In genomic region chr9:136553581-136553980, GRCh38 we compare ENCODE assay signal across 1 cellular context.
TF ChIP-seq lines count a peak whose summit lies in the region.

No MANE protein-coding gene starts in this region.

TF ChIP-seq in H1, 55 proteins besides CTCF, POLR2A, EP300 and RAD21:
- TF ChIP-seq TAF7 (optimal IDR thresholded peaks at IDR 0.05; ENCODE audit: borderline replicate concordance, low read depth, low read length) (no peak), TCF12 (IDR thresholded peaks at IDR 0.05; ENCODE audit: low read depth, low read length) (no peak), BRCA1 (IDR thresholded peaks at IDR 0.05; ENCODE audit: low read depth, low read length) (no peak), CBX5 (IDR thresholded peaks at IDR 0.05; ENCODE audit: low read depth, low read length) (no peak), ATF3 (IDR thresholded peaks at IDR 0.05; ENCODE audit: insufficient read depth, low read depth, low read length) (no peak), ASH2L (IDR thresholded peaks at IDR 0.05; ENCODE audit: low read length) (no peak), KDM1A (IDR thresholded peaks at IDR 0.05; ENCODE audit: borderline replicate concordance, low read length) (no peak), SP4 (IDR thresholded peaks at IDR 0.05; ENCODE audit: low read length) (no peak), KDM5A (IDR thresholded peaks at IDR 0.05; ENCODE audit: low read length) (no peak), RXRA (IDR thresholded peaks at IDR 0.05; ENCODE audit: insufficient read depth, low read depth, low read length) (no peak), BCL11A (IDR thresholded peaks at IDR 0.05; ENCODE audit: low read depth in 2 of 2, low read length in 2 of 2) (no peak)
TF ChIP-seq in H1: peak in this region for 0.
